18 cellular contexts compared by ENCODE assay signal in genomic region chr5:140391312-140391711, GRCh38. TPM values are rescaled to one million over a fixed set of nuclear protein-coding genes. Genes with fewer than 3 reads are reported as not detected.
DNase-seq lines count a peak whose midpoint lies in the region; TF ChIP-seq lines count a peak whose summit lies in the region.
"Had no signal": no experiment of that assay in that cellular context is flagged by ENCODE, and none has a peak within 500 bp of the region (broad histone marks: within the 10 kb centered on the region; RNA-seq: fewer than 3 reads in every experiment).

No MANE protein-coding gene starts in this region.

- H3K9me3 ChIP-seq in osteoblast (ENCODE audit: low read depth, low read length): no peaks in the 10 kb centered on the region
- H3K9me3 ChIP-seq: prostate gland, SJSA1, tibial artery had no signal

- no peak overlapping the region for H2AFZ ChIP-seq in osteoblast (ENCODE audit: low read length)

- H3K4me2 ChIP-seq in osteoblast (ENCODE audit: insufficient read depth, low read length): peak overlapping the region; percentile 5

- no peak overlapping the region for H3K27ac ChIP-seq in osteoblast (ENCODE audit: low read depth, low read length)
- H3K27ac ChIP-seq: C4-2B, prostate gland, SJSA1, tibial artery had no signal

- peaks cover 9% of the 10 kb centered on the region for H3K4me1 ChIP-seq in osteoblast (ENCODE audit: insufficient read depth, low read length)
- H3K4me1 ChIP-seq: prostate gland, SJSA1, tibial artery had no signal

- no peaks in the 10 kb centered on the region for H3K36me3 ChIP-seq in osteoblast (ENCODE audit: insufficient read depth, low read length)
- H3K36me3 ChIP-seq: prostate gland, SJSA1 had no signal

- TF ChIP-seq CTCF in osteoblast (IDR thresholded peaks at IDR 0.05; ENCODE audit: extremely low read depth, low read depth, low read length): no peak

- no peaks in the 10 kb centered on the region for H4K20me1 ChIP-seq in osteoblast (ENCODE audit: insufficient read depth, low read length)

- no peaks in the 10 kb centered on the region for H3K79me2 ChIP-seq in osteoblast (ENCODE audit: insufficient read depth, low read length)

- H3K4me3 ChIP-seq in osteoblast (ENCODE audit: insufficient read depth, low read length): no peak overlapping the region
- H3K4me3 ChIP-seq: prostate gland, SJSA1, tibial artery had no signal

- DNase-seq in GM04503 (ENCODE audit: low read depth) (peak; percentile 50), NOMO-1 (lab: John Stamatoyannopoulos, UW; ENCODE audit: unreplicated experiment in 2 of 2) (peak; percentile 61 to 73), fibroblast of gingiva (ENCODE audit: low read depth) (peak; percentile 87), osteoblast (ENCODE audit: insufficient read length, low spot score, missing footprints) (peak; percentile 26), GM19240 (ENCODE audit: insufficient read length, low spot score) (no peak), NCI-H2081 (lab: John Stamatoyannopoulos, UW) (no peak), NCI-H1436 (lab: John Stamatoyannopoulos, UW) (no peak)
- DNase-seq in activated CD4-positive, alpha-beta T cell treated with anti-CD3 and anti-CD28 coated beads for 48 hours: no peak
- DNase-seq: amniotic stem cell, DMS79 treated with DMSO at 0.1 percent for 48 hours, mesenchymal stem cell, NCI-H2029, NCI-H524, tibial artery had no signal

- H3K27me3 ChIP-seq in osteoblast (ENCODE audit: insufficient read depth, low read length): no peaks in the 10 kb centered on the region
- H3K27me3 ChIP-seq: SJSA1, tibial artery had no signal

RNA-seq across cellular contexts. Expression of gene ANKHD1, which starts 10.3 kb away (rescaled TPM):
- total RNA-seq in osteoblast: 81.1 and 87.8 TPM in 2 replicates

RNA-seq across cellular contexts. Expression of gene SLC4A9, which starts 31.3 kb away (rescaled TPM):
- total RNA-seq in osteoblast: not detected in 2 replicates
- total RNA-seq: natural killer cell treated with Interleukin-12 subunit alpha and Interleukin-12 subunit beta and Interleukin-15 and Interleukin-18, amount 100 ng/mL, for 72 hours; prostate gland; SJSA1 had no signal

RNA-seq across cellular contexts. Expression of gene HBEGF, which starts 44.9 kb away (rescaled TPM):
- total RNA-seq in osteoblast: 1.8 and 2.5 TPM in 2 replicates

Comparison
In these comparisons a context has a peak if more than half of its experiments do, and no peak if none do; other contexts are left out.
1. DNase-seq: peak in GM04503 (single experiment), NOMO-1 (2 of 2), fibroblast of gingiva (single experiment) and osteoblast (single experiment); none in GM19240 (single experiment), NCI-H2081 (0 of 2), activated CD4-positive, alpha-beta T cell treated with anti-CD3 and anti-CD28 coated beads for 48 hours (single experiment) and NCI-H1436 (single experiment).